In genomic region chr20:46569961-46570360, GRCh38 we compare ENCODE assay signal across 2 cellular contexts.
TF ChIP-seq lines count a peak whose summit lies in the region.

No MANE protein-coding gene starts in this region.

TF ChIP-seq in HepG2, 621 proteins besides CTCF, POLR2A, EP300 and RAD21:
- TF ChIP-seq THAP9 (CRISPR knock-in tag; IDR thresholded peaks at IDR 0.05; ENCODE audit: borderline replicate concordance) (no peak), ZSCAN21 (CRISPR knock-in tag; IDR thresholded peaks at IDR 0.05; ENCODE audit: borderline replicate concordance) (no peak), ZNF768 (CRISPR knock-in tag; IDR thresholded peaks at IDR 0.05) (peak; percentile 76; the same call in 1 of the 2 replicates), ZNF549 (CRISPR knock-in tag; IDR thresholded peaks at IDR 0.05) (no peak), BCL3 (CRISPR knock-in tag; IDR thresholded peaks at IDR 0.05) (no peak), ZNF607 (CRISPR knock-in tag; IDR thresholded peaks at IDR 0.05; ENCODE audit: borderline replicate concordance) (no peak)

TF ChIP-seq in H1, 55 proteins besides CTCF, POLR2A, EP300 and RAD21:
- TF ChIP-seq BACH1 (IDR thresholded peaks at IDR 0.05; ENCODE audit: low read length) (no peak), HDAC2 (IDR thresholded peaks at IDR 0.05; ENCODE audit: borderline replicate concordance in 1 of 2, low read depth in 2 of 2, low read length in 2 of 2) (no peak), KDM1A (IDR thresholded peaks at IDR 0.05; ENCODE audit: borderline replicate concordance, low read length) (0 out of 2 replicates have a peak, but pooled peaks have one; percentile 26), ATF2 (IDR thresholded peaks at IDR 0.05; ENCODE audit: low read length) (no peak)
TF ChIP-seq in H1: peak in this region for 1.
